Comparison of ENCODE assay signal across 1 cellular context in genomic region chr17:44248220-44248529, GRCh38.
TF ChIP-seq lines count a peak whose summit lies in the region.

No MANE protein-coding gene starts in this region.

TF ChIP-seq in K562, 482 proteins besides CTCF, POLR2A, EP300 and RAD21:
- TF ChIP-seq SOX6 (IDR thresholded peaks at IDR 0.05) (no peak), ZBTB7A (IDR thresholded peaks at IDR 0.05; ENCODE audit: borderline replicate concordance, control insufficient read depth, low read depth, low read length) (peak; percentile 59; the same call in 1 of the 2 replicates)
